ENCODE assay signal across 17 cellular contexts in the genomic region with DNA sequence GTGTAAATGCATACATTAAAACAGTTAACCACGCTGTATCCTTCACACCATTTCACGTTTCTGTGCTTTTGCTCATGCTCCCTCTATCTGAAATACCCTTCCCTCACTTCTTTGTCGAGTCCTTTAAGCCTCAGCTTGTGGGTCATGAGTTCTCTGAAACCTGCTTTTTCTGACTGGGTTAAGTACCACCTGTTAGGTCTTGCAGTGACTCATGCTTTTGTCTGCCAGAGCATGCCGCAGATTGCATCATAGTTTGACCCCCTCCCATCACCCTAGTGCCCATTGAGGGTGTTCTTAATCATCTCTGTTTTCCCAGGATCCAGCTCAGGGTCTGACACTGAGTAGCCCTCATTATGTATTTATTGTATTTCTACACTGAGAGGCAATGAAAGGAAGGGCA.
DNase-seq lines count a peak whose midpoint lies in the region; ATAC-seq, FAIRE-seq and TF ChIP-seq lines count a peak whose summit lies in the region.
"Had no signal": no experiment of that assay in that cellular context is flagged by ENCODE, and none has a peak within 500 bp of the region (broad histone marks: within the 10 kb centered on the region; RNA-seq: fewer than 3 reads in every experiment).

No MANE protein-coding gene starts in this region.

- FAIRE-seq in urothelium cell line (lab: Jason Lieb, UNC) (no peak), D721Med (lab: Jason Lieb, UNC) (no peak)
- FAIRE-seq: frontal cortex, islet of Langerhans had no signal

- no peak for TF ChIP-seq CTCF in D721Med (IDR thresholded peaks at IDR 0.05; ENCODE audit: insufficient read depth, missing control alignments)

- DNase-seq in NCI-H82 (lab: John Stamatoyannopoulos, UW) (peak; percentile 74), NCI-H82 treated with DMSO at 0.1 percent for 48 hours (lab: John Stamatoyannopoulos, UW; ENCODE audit: unreplicated experiment) (no peak), NCI-H2196 (lab: John Stamatoyannopoulos, UW; ENCODE audit: unreplicated experiment) (peak; percentile 54), SW480 (ENCODE audit: low spot score) (peak; percentile 40), urothelium cell line (ENCODE audit: low spot score) (peak; percentile 57), D721Med (ENCODE audit: insufficient read length, low spot score) (no peak), NK-92 (lab: John Stamatoyannopoulos, UW; ENCODE audit: unreplicated experiment) (no peak)
- DNase-seq: activated CD4-positive, alpha-beta T cell treated with anti-CD3 and anti-CD28 coated beads for 1 hour; activated naive CD8-positive, alpha-beta T cell treated with anti-CD3 and anti-CD28 coated beads for 36 hours; CD4-positive, alpha-beta memory T cell; midbrain; MM.1S; nucleus accumbens had no signal

- no peak for ATAC-seq in HG02588 (IDR thresholded peaks at IDR 0.05; ENCODE audit: unreplicated experiment)
- ATAC-seq: HCT116 had no signal

Comparison
In these comparisons a context has a peak if more than half of its experiments do, and no peak if none do; other contexts are left out.
1. DNase-seq: peak in NCI-H82 (single experiment), NCI-H2196 (single experiment), SW480 (single experiment) and urothelium cell line (single experiment); none in NCI-H82 treated with DMSO at 0.1 percent for 48 hours (single experiment), D721Med (single experiment) and NK-92 (single experiment).